In genomic region chr2:98460573-98461560, GRCh38 we compare ENCODE assay signal across 8 cellular contexts. TPM values are rescaled to one million over a fixed set of nuclear protein-coding genes. Genes with fewer than 3 reads are reported as not detected.
DNase-seq lines count a peak whose midpoint lies in the region; ATAC-seq, FAIRE-seq and TF ChIP-seq lines count a peak whose summit lies in the region.

No MANE protein-coding gene starts in this region.

- peak overlapping the region in 1 of 4 donors; percentile 6 for H3K27ac ChIP-seq in gastroesophageal sphincter

- WGBS in gastroesophageal sphincter (ENCODE audit: low coverage in 1 of 2), 2 donors: 64 to 87% methylated on average over 4 to 6 of the region's 14 CpGs

- TF ChIP-seq CTCF in D721Med (IDR thresholded peaks at IDR 0.05; ENCODE audit: insufficient read depth, missing control alignments) (no peak), gastroesophageal sphincter (IDR thresholded peaks at IDR 0.05) (no peak)

- H3K36me3 ChIP-seq in gastroesophageal sphincter: peaks cover 0 to 7% of the 10 kb centered on the region in 2 donors

- TF ChIP-seq EP300 in gastroesophageal sphincter (IDR thresholded peaks at IDR 0.05): no peak

- in situ Hi-C loops in GM18951 (cut with MboI; ENCODE audit: low sequenced_read_pairs, unreplicated experiment): no loop called here

- no peak overlapping the region for H3K4me3 ChIP-seq in gastroesophageal sphincter

- no peaks in the 10 kb centered on the region for H3K27me3 Mint-ChIP-seq in T-helper 1 cell treated with Interleukin-12 subunit alpha and Interleukin-12 subunit beta and Interleukin-4 antibody, amounts not matched to agents 30 μg/mL and 1 μg/mL, for 36 hours (ENCODE audit: low read depth)
- no peaks in the 10 kb centered on the region for H3K27me3 Mint-ChIP-seq in effector memory CD8-positive, alpha-beta T cell

- peak overlapping the region; percentile 68 for H3K4me3 Mint-ChIP-seq in T-helper 1 cell treated with Interleukin-12 subunit alpha and Interleukin-12 subunit beta and Interleukin-4 antibody, amounts not matched to agents 30 μg/mL and 1 μg/mL, for 36 hours
- H3K4me3 Mint-ChIP-seq in effector memory CD8-positive, alpha-beta T cell: peak overlapping the region; percentile 78 to 83

- DNase-seq in effector memory CD8-positive, alpha-beta T cell: peak; percentile 67 to 75 (median 75)
- DNase-seq in stimulated activated naive CD8-positive, alpha-beta T cell treated with anti-CD3 and anti-CD28 coated beads, Interleukin-15, Interleukin-2, amounts not matched to agents 100 U/mL and 50 U/mL, for 24 hours: peak; percentile 85
- DNase-seq in NCI-H510A treated with DMSO at 0.1 percent for 48 hours (lab: John Stamatoyannopoulos, UW) (no peak), D721Med (ENCODE audit: insufficient read length, low spot score) (no peak)

- no peaks in the 10 kb centered on the region for H3K27me3 ChIP-seq in gastroesophageal sphincter

- FAIRE-seq in D721Med (lab: Jason Lieb, UNC): no peak

- H3K4me1 Mint-ChIP-seq in T-helper 1 cell treated with Interleukin-12 subunit alpha and Interleukin-12 subunit beta and Interleukin-4 antibody, amounts not matched to agents 30 μg/mL and 1 μg/mL, for 36 hours (ENCODE audit: low read depth): peaks cover 81% of the 10 kb centered on the region
- H3K4me1 Mint-ChIP-seq in effector memory CD8-positive, alpha-beta T cell (ENCODE audit: low read depth in 2 of 2): peaks cover 80% of the 10 kb centered on the region in 2 donors

- peaks cover 24% of the 10 kb centered on the region for H3K36me3 Mint-ChIP-seq in T-helper 1 cell treated with Interleukin-12 subunit alpha and Interleukin-12 subunit beta and Interleukin-4 antibody, amounts not matched to agents 30 μg/mL and 1 μg/mL, for 36 hours (ENCODE audit: low read depth)
- peaks cover 60% of the 10 kb centered on the region for H3K36me3 Mint-ChIP-seq in effector memory CD8-positive, alpha-beta T cell (ENCODE audit: insufficient read depth)

- H3K4me1 ChIP-seq in gastroesophageal sphincter: peaks cover 7 to 89% (median 31%) of the 10 kb centered on the region in 3 donors

- no peaks in the 10 kb centered on the region for H3K9me3 Mint-ChIP-seq in T-helper 1 cell treated with Interleukin-12 subunit alpha and Interleukin-12 subunit beta and Interleukin-4 antibody, amounts not matched to agents 30 μg/mL and 1 μg/mL, for 36 hours
- H3K9me3 Mint-ChIP-seq in effector memory CD8-positive, alpha-beta T cell: no peaks in the 10 kb centered on the region

- H3K9me3 ChIP-seq in gastroesophageal sphincter: no peaks in the 10 kb centered on the region

- TF ChIP-seq POLR2A in GM18951 (IDR thresholded peaks at IDR 0.05; ENCODE audit: extremely low read depth, insufficient read depth, insufficient read length): peak; percentile 23
- no peak for TF ChIP-seq POLR2A in gastroesophageal sphincter (IDR thresholded peaks at IDR 0.05)

- peak overlapping the region; percentile 98 for H3K27ac Mint-ChIP-seq in T-helper 1 cell treated with Interleukin-12 subunit alpha and Interleukin-12 subunit beta and Interleukin-4 antibody, amounts not matched to agents 30 μg/mL and 1 μg/mL, for 36 hours
- H3K27ac Mint-ChIP-seq in effector memory CD8-positive, alpha-beta T cell: peak overlapping the region; percentile 88 to 97

- peak; percentile 70 for ATAC-seq in HG02884 (IDR thresholded peaks at IDR 0.05; ENCODE audit: unreplicated experiment)
- peak; percentile 56 for ATAC-seq in effector memory CD8-positive, alpha-beta T cell (replicated peaks)
- ATAC-seq in stimulated activated naive CD8-positive, alpha-beta T cell treated with anti-CD3 and anti-CD28 coated beads, Interleukin-15, Interleukin-2, amounts not matched to agents 100 U/mL and 50 U/mL, for 24 hours: peak; percentile 76
- no peak for ATAC-seq in gastroesophageal sphincter

RNA-seq across cellular contexts. Expression of gene INPP4A, which starts 16.2 kb away (rescaled TPM):
- 10 to 100 TPM; 30.2 to 45.1 (median 37.8) TPM for total RNA-seq in gastroesophageal sphincter

Comparison
In these comparisons a context has a peak if more than half of its experiments do, and no peak if none do; other contexts are left out.
1. DNase-seq: peak in effector memory CD8-positive, alpha-beta T cell (3 of 3) and stimulated activated naive CD8-positive, alpha-beta T cell treated with anti-CD3 and anti-CD28 coated beads, Interleukin-15, Interleukin-2, amounts not matched to agents 100 U/mL and 50 U/mL, for 24 hours (single experiment); none in NCI-H510A treated with DMSO at 0.1 percent for 48 hours (single experiment) and D721Med (single experiment).